Comparison of ENCODE assay signal across 29 cellular contexts in the genomic region with DNA sequence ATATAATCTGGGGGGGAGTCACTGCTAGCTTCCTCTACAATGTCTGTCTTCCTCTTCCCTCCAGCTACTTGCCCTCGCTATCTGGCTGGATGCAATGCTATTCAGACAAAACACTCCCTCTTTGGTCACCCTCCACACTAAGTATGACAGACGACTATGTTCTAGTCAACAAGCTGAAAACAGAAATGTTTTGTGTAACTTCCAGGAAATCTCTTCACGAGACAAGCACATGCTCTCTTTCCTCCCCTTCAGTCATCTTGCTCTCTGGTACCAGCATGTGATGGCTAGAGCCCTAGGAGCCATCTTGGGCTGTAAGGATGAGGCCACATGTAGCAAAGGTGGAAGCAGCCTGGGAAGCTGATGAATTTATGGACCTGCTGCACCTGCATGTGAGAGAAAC.
"Had no signal": no experiment of that assay in that cellular context is flagged by ENCODE, and none has a peak within 500 bp of the region (broad histone marks: within the 10 kb centered on the region; RNA-seq: fewer than 3 reads in every experiment).

No MANE protein-coding gene starts in this region.

- ATAC-seq: activated CD4-positive, CD25-positive, alpha-beta regulatory T cell treated with anti-CD3 and anti-CD28 coated beads, Interleukin-2, amount 50 U/mL, for 24 hours; activated CD8-positive, alpha-beta T cell treated with anti-CD3 and anti-CD28 coated beads for 36 hours; activated T-cell treated with anti-CD3 and anti-CD28 coated beads, Interleukin-2, amount 50 U/mL, for 4 hours; activated T-helper 17 cell treated with anti-CD3 and anti-CD28 coated beads, Interleukin-2, amount 50 U/mL, for 72 hours had no signal

- H3K36me3 ChIP-seq: brain microvascular endothelial cell, colonic mucosa, esophagus squamous epithelium, WERI-Rb-1 had no signal

- H3K27ac ChIP-seq: brain microvascular endothelial cell, colonic mucosa, epithelial cell of prostate, esophagus squamous epithelium, WERI-Rb-1 had no signal

- H3K4me3 ChIP-seq: colonic mucosa, esophagus squamous epithelium had no signal

- DNase-seq: activated B cell treated with CpG ODN at 0.5 μM for 24 hours; activated CD4-positive, alpha-beta T cell treated with anti-CD3 and anti-CD28 coated beads for 48 hours; activated CD4-positive, alpha-beta T cell treated with anti-CD3 and anti-CD28 coated beads, Interleukin-2, amount 50 U/mL, for 1 hour; activated CD4-positive, alpha-beta T cell treated with anti-CD3 and anti-CD28 coated beads, Interleukin-2, amount 50 U/mL, for 48 hours; activated CD8-positive, alpha-beta memory T cell treated with anti-CD3 and anti-CD28 coated beads for 24 hours; activated CD8-positive, alpha-beta T cell treated with anti-CD3 and anti-CD28 coated beads for 36 hours; activated effector memory CD4-positive, alpha-beta T cell treated with Interleukin-2 at 50 U/mL for 16 hours; activated gamma-delta T cell treated with Interleukin-2 at 50 U/mL for 16 hours; activated naive CD4-positive, alpha-beta T cell treated with anti-CD3 and anti-CD28 coated beads, Interleukin-2, amount 50 U/mL, for 16 hours; activated naive CD4-positive, alpha-beta T cell treated with Interleukin-2 at 50 U/mL for 16 hours; activated T-cell treated with anti-CD3 and anti-CD28 coated beads, Interleukin-2, amount 50 U/mL, for 4 hours; amniotic stem cell; anterior cingulate cortex; brain microvascular endothelial cell; caudate nucleus; cerebellar nuclear complex; colonic mucosa; effector CD8-positive, alpha-beta T cell; esophagus squamous epithelium; head of caudate nucleus; T-helper 2 cell; WERI-Rb-1 had no signal

- FAIRE-seq: astrocyte, endometrium, endothelial cell of umbilical vein, frontal cortex had no signal

- H3K4me1 ChIP-seq: colonic mucosa, esophagus squamous epithelium had no signal

- H3K27me3 ChIP-seq: brain microvascular endothelial cell, colonic mucosa had no signal

- H3K9me3 ChIP-seq: colonic mucosa, esophagus squamous epithelium had no signal
